In genomic region chr7:17532861-17533404, GRCh38 we compare ENCODE assay signal across 12 cellular contexts.
A peak's percentile ranks its signal among the peaks of the same experiment; 100 is the strongest.
DNase-seq lines count a peak whose midpoint lies in the region; ATAC-seq, FAIRE-seq and TF ChIP-seq lines count a peak whose summit lies in the region.
"Had no signal": no experiment of that assay in that cellular context is flagged by ENCODE, and none has a peak within 500 bp of the region (broad histone marks: within the 10 kb centered on the region; RNA-seq: fewer than 3 reads in every experiment).

No MANE protein-coding gene starts in this region.

- TF ChIP-seq POLR2A in gastrocnemius medialis (IDR thresholded peaks at IDR 0.05) = no peak

- intact Hi-C loops in gastrocnemius medialis (cut with DNase I; ENCODE audit: low total_unique reads) = loop anchor here (10.0 kb wide), 1 partner anchor 548 kb away; no protein-coding TSS in a partner anchor

- no peaks in the 10 kb centered on the region for H3K9me3 Mint-ChIP-seq in HFFc6

- no peaks in the 10 kb centered on the region for H3K79me1 ChIP-seq in trophoblast cell (ENCODE audit: low read length)

- no peak for FAIRE-seq in small intestine (lab: Jason Lieb, UNC)
- FAIRE-seq: GM19239 had no signal

- no peak overlapping the region for H2BK5ac ChIP-seq in trophoblast cell (ENCODE audit: low read depth, low read length, poor library complexity)

- no peak overlapping the region for H3K14ac ChIP-seq in trophoblast cell (ENCODE audit: low read length)

- H3K4me3 ChIP-seq in small intestine (ENCODE audit: low read depth in 1 of 2, low read length in 2 of 2) (no peak overlapping the region), trophoblast cell (ENCODE audit: low read depth, low read length) (no peak overlapping the region), gastrocnemius medialis (no peak overlapping the region)

- no peaks in the 10 kb centered on the region for H3K27me3 ChIP-seq in small intestine (ENCODE audit: control insufficient read depth in 2 of 2, insufficient read depth in 2 of 2, low read length in 2 of 2)
- H3K27me3 ChIP-seq in trophoblast cell (ENCODE audit: insufficient read depth, low read length) = no peaks in the 10 kb centered on the region
- H3K27me3 ChIP-seq in gastrocnemius medialis = no peaks in the 10 kb centered on the region

- no peak overlapping the region for H2AK5ac ChIP-seq in trophoblast cell (ENCODE audit: low read length)

- H3K27ac ChIP-seq in small intestine (ENCODE audit: low read depth in 1 of 2, low read length in 1 of 2) (peak overlapping the region in 1 of 2 donors; percentile 77), trophoblast cell (ENCODE audit: low read depth, low read length) (no peak overlapping the region), gastrocnemius medialis (no peak overlapping the region)

- H2BK120ac ChIP-seq in trophoblast cell (ENCODE audit: insufficient read depth, low read length, poor library complexity) = no peak overlapping the region

- H3K18ac ChIP-seq in trophoblast cell (ENCODE audit: low read length) = no peak overlapping the region

- 65 to 78% (median 71%) methylated on average over 2 of the region's 2 CpGs for WGBS in small intestine, 3 donors
- no CpG with 5 or more reads among the region's 2 CpGs for WGBS in trophoblast cell (ENCODE audit: extremely low coverage, insufficient coverage, insufficient read length)

- in situ Hi-C loops in gastrocnemius medialis (cut with MboI; ENCODE audit: low sequenced_read_pairs in 4 of 4) = no loop called here

- H3K27me3 Mint-ChIP-seq in HFFc6 (ENCODE audit: insufficient read depth) = no peaks in the 10 kb centered on the region; the same call in 1 of the 2 replicates

- H3K9me3 ChIP-seq in small intestine (ENCODE audit: control insufficient read depth, low read depth) (no peaks in the 10 kb centered on the region), trophoblast cell (ENCODE audit: insufficient read depth, low read depth, low read length) (no peaks in the 10 kb centered on the region), gastrocnemius medialis (no peaks in the 10 kb centered on the region)

- no peaks in the 10 kb centered on the region for H3K79me2 ChIP-seq in trophoblast cell (ENCODE audit: control insufficient read depth, insufficient read depth, low read length, poor library complexity)

- ATAC-seq in GM19397 (IDR thresholded peaks at IDR 0.05; ENCODE audit: unreplicated experiment) (no peak), HG03521 (IDR thresholded peaks at IDR 0.05; ENCODE audit: unreplicated experiment) (no peak), gastrocnemius medialis (no peak)
- ATAC-seq: activated CD8-positive, alpha-beta memory T cell treated with anti-CD3 and anti-CD28 coated beads, Interleukin-2, amount 10 ng/mL, durations not matched to agents 7 days and 5 days had no signal

- H3K4me1 ChIP-seq in small intestine (ENCODE audit: control insufficient read depth in 2 of 2, insufficient read depth in 1 of 2, low read depth in 1 of 2, low read length in 1 of 2) = peaks cover 0 to 8% of the 10 kb centered on the region in 2 donors
- no peaks in the 10 kb centered on the region for H3K4me1 ChIP-seq in trophoblast cell (ENCODE audit: control insufficient read depth in 1 of 2, insufficient read depth in 2 of 2, low read length in 2 of 2)
- H3K4me1 ChIP-seq in gastrocnemius medialis = no peaks in the 10 kb centered on the region

- H2BK12ac ChIP-seq in trophoblast cell (ENCODE audit: low read length) = no peak overlapping the region

- DNase-seq in HFFc6 (peak; percentile 92), RKO (ENCODE audit: low spot score) (peak; percentile 13), fibroblast of gingiva (ENCODE audit: low read depth) (peak; percentile 59), small intestine (peak; percentile 25), trophoblast cell (no peak), gastrocnemius medialis (no peak)
- DNase-seq: activated CD8-positive, alpha-beta memory T cell treated with anti-CD3 and anti-CD28 coated beads, Interleukin-2, amount 10 ng/mL, durations not matched to agents 7 days and 5 days; caudate nucleus; NCI-H1105 had no signal

- H4K91ac ChIP-seq in trophoblast cell (ENCODE audit: low read depth, low read length) = no peak overlapping the region

- H3K4me2 ChIP-seq in trophoblast cell (ENCODE audit: low read length) = no peak overlapping the region

- peaks cover 71% of the 10 kb centered on the region for H3K4me1 Mint-ChIP-seq in HFFc6 (ENCODE audit: low read depth)

- no peak overlapping the region for H4K8ac ChIP-seq in trophoblast cell (ENCODE audit: low read depth, low read length)

- H3K4ac ChIP-seq in trophoblast cell (ENCODE audit: low read depth, low read length) = no peak overlapping the region

- H2AFZ ChIP-seq in trophoblast cell (ENCODE audit: insufficient read depth, low read length, poor library complexity) = no peak overlapping the region

- TF ChIP-seq CTCF in HFFc6 (IDR thresholded peaks at IDR 0.05) (no peak), gastrocnemius medialis (IDR thresholded peaks at IDR 0.05 in 4 of 5, conservative IDR thresholded peaks at IDR 0.05 in 1 of 5) (no peak)

- H3K27ac Mint-ChIP-seq in HFFc6 = peak overlapping the region; percentile 82
- H3K27ac Mint-ChIP-seq: activated CD8-positive, alpha-beta memory T cell treated with anti-CD3 and anti-CD28 coated beads, Interleukin-2, amount 10 ng/mL, durations not matched to agents 7 days and 5 days had no signal

- no peaks in the 10 kb centered on the region for H3K36me3 Mint-ChIP-seq in HFFc6 (ENCODE audit: low read depth)

- no peak overlapping the region for H3K23ac ChIP-seq in trophoblast cell (ENCODE audit: low read length)

- H3K36me3 ChIP-seq in small intestine (ENCODE audit: control insufficient read depth in 2 of 2, insufficient read depth in 2 of 2, low read length in 2 of 2) = no peaks in the 10 kb centered on the region
- H3K36me3 ChIP-seq in trophoblast cell (ENCODE audit: control insufficient read depth in 1 of 2, insufficient read depth in 2 of 2, low read length in 2 of 2) = no peaks in the 10 kb centered on the region
- H3K36me3 ChIP-seq in gastrocnemius medialis = no peaks in the 10 kb centered on the region

- H3K9ac ChIP-seq in trophoblast cell (ENCODE audit: low read length) = no peak overlapping the region

- no peak overlapping the region for H4K12ac ChIP-seq in trophoblast cell (ENCODE audit: low read depth, low read length)

- H3K4me3 Mint-ChIP-seq in HFFc6 = peak overlapping the region; percentile 46
- H3K4me3 Mint-ChIP-seq: activated CD8-positive, alpha-beta memory T cell treated with anti-CD3 and anti-CD28 coated beads, Interleukin-2, amount 10 ng/mL, durations not matched to agents 7 days and 5 days had no signal

Comparison
In these comparisons a context has a peak if more than half of its experiments do, and no peak if none do; other contexts are left out.
1. DNase-seq: peak in HFFc6 (single experiment), RKO (single experiment), fibroblast of gingiva (single experiment) and small intestine (single experiment); none in trophoblast cell (0 of 2) and gastrocnemius medialis (0 of 2).